In genomic region chr14:33393895-33394405, GRCh38 we compare ENCODE assay signal across 21 cellular contexts.
"Had no signal": no experiment of that assay in that cellular context is flagged by ENCODE, and none has a peak within 500 bp of the region (broad histone marks: within the 10 kb centered on the region; RNA-seq: fewer than 3 reads in every experiment).

No MANE protein-coding gene starts in this region.

- H3K4me1 Mint-ChIP-seq: activated CD4-positive, alpha-beta T cell treated with anti-CD3 and anti-CD28 coated beads, Interleukin-2, amount 10 ng/mL, durations not matched to agents 24 days and 14 days; activated naive CD8-positive, alpha-beta T cell treated with anti-CD3 and anti-CD28 coated beads, Interleukin-2, amount 10 ng/mL, durations not matched to agents 7 days and 5 days; memory B cell had no signal

- H3K27ac ChIP-seq: cardiac muscle cell, epithelial cell of prostate, right atrium auricular region, tibial artery, uterus had no signal

- H3K4me3 ChIP-seq: cardiac muscle cell, right atrium auricular region, tibial artery, uterus had no signal

- H3K27me3 Mint-ChIP-seq: activated CD4-positive, alpha-beta T cell treated with anti-CD3 and anti-CD28 coated beads, Interleukin-2, amount 10 ng/mL, durations not matched to agents 24 days and 14 days; activated CD8-positive, alpha-beta T cell treated with anti-CD3 and anti-CD28 coated beads for 36 hours; activated naive CD8-positive, alpha-beta T cell treated with anti-CD3 and anti-CD28 coated beads, Interleukin-2, amount 10 ng/mL, durations not matched to agents 7 days and 5 days; activated T-cell treated with anti-CD3 and anti-CD28 coated beads, Interleukin-2, amount 50 U/mL, for 24 hours; memory B cell; progenitor cell of endocrine pancreas had no signal

- H3K27me3 ChIP-seq: cardiac muscle cell, right atrium auricular region, tibial artery, uterus had no signal

- H3K4me3 Mint-ChIP-seq: activated CD4-positive, alpha-beta T cell treated with anti-CD3 and anti-CD28 coated beads, Interleukin-2, amount 10 ng/mL, durations not matched to agents 24 days and 14 days; activated CD8-positive, alpha-beta T cell treated with anti-CD3 and anti-CD28 coated beads for 36 hours; activated naive CD8-positive, alpha-beta T cell treated with anti-CD3 and anti-CD28 coated beads, Interleukin-2, amount 10 ng/mL, durations not matched to agents 7 days and 5 days; activated T-cell treated with anti-CD3 and anti-CD28 coated beads, Interleukin-2, amount 50 U/mL, for 24 hours; memory B cell; neural crest cell had no signal

- H3K36me3 Mint-ChIP-seq: activated naive CD8-positive, alpha-beta T cell treated with anti-CD3 and anti-CD28 coated beads, Interleukin-2, amount 10 ng/mL, durations not matched to agents 7 days and 5 days; memory B cell had no signal

- H3K4me1 ChIP-seq: right atrium auricular region, tibial artery, uterus had no signal

- H3K9me3 Mint-ChIP-seq: activated CD4-positive, alpha-beta T cell treated with anti-CD3 and anti-CD28 coated beads, Interleukin-2, amount 10 ng/mL, durations not matched to agents 24 days and 14 days; activated CD8-positive, alpha-beta T cell treated with anti-CD3 and anti-CD28 coated beads for 36 hours; activated naive CD8-positive, alpha-beta T cell treated with anti-CD3 and anti-CD28 coated beads, Interleukin-2, amount 10 ng/mL, durations not matched to agents 7 days and 5 days; activated T-cell treated with anti-CD3 and anti-CD28 coated beads, Interleukin-2, amount 50 U/mL, for 24 hours; activated T-helper 2 cell treated with anti-CD3 and anti-CD28 coated beads, Interferon-gamma antibody, Interleukin-2, Interleukin-4, amounts not matched to agents 10 μg/mL and 5 μg/mL and 100 μg/mL, durations not matched to agents 14 hours and 24 hours and 36 hours; memory B cell; neural crest cell had no signal

- H3K27ac Mint-ChIP-seq: activated CD4-positive, alpha-beta T cell treated with anti-CD3 and anti-CD28 coated beads, Interleukin-2, amount 10 ng/mL, durations not matched to agents 24 days and 14 days; activated CD8-positive, alpha-beta T cell treated with anti-CD3 and anti-CD28 coated beads for 36 hours; activated naive CD8-positive, alpha-beta T cell treated with anti-CD3 and anti-CD28 coated beads, Interleukin-2, amount 10 ng/mL, durations not matched to agents 7 days and 5 days; activated T-cell treated with anti-CD3 and anti-CD28 coated beads, Interleukin-2, amount 50 U/mL, for 24 hours; activated T-helper 2 cell treated with anti-CD3 and anti-CD28 coated beads, Interferon-gamma antibody, Interleukin-2, Interleukin-4, amounts not matched to agents 10 μg/mL and 5 μg/mL and 100 μg/mL, durations not matched to agents 14 hours and 24 hours and 36 hours; memory B cell; progenitor cell of endocrine pancreas had no signal

- H3K9me3 ChIP-seq: right atrium auricular region, tibial artery, uterus had no signal

- H3K36me3 ChIP-seq: cardiac muscle cell, right atrium auricular region, tibial artery, uterus had no signal

- DNase-seq: activated CD4-positive, alpha-beta T cell treated with anti-CD3 and anti-CD28 coated beads, Interleukin-2, amount 10 ng/mL, durations not matched to agents 24 days and 14 days; activated CD8-positive, alpha-beta T cell treated with anti-CD3 and anti-CD28 coated beads for 36 hours; activated naive CD4-positive, alpha-beta T cell treated with Interleukin-2 at 50 U/mL for 16 hours; activated naive CD8-positive, alpha-beta T cell treated with anti-CD3 and anti-CD28 coated beads, Interleukin-2, amount 10 ng/mL, durations not matched to agents 7 days and 5 days; activated T-cell treated with anti-CD3 and anti-CD28 coated beads, Interleukin-2, amount 50 U/mL, for 24 hours; amygdala; dermis blood vessel endothelial cell; foreskin fibroblast; kidney glomerular epithelial cell; left ventricle myocardium superior; stimulated activated naive CD8-positive, alpha-beta T cell treated with anti-CD3 and anti-CD28 coated beads, Interleukin-15, Interleukin-2, amounts not matched to agents 100 U/mL and 50 U/mL, for 24 hours; substantia nigra; tibial artery; uterus had no signal
